ENCODE assay signal across 19 cellular contexts in genomic region chr3:36546196-36546595, GRCh38.
DNase-seq lines count a peak whose midpoint lies in the region; ATAC-seq and TF ChIP-seq lines count a peak whose summit lies in the region.
"Had no signal": no experiment of that assay in that cellular context is flagged by ENCODE, and none has a peak within 500 bp of the region (broad histone marks: within the 10 kb centered on the region; RNA-seq: fewer than 3 reads in every experiment).

No MANE protein-coding gene starts in this region.

- peaks cover 4 to 26% (median 20%) of the 10 kb centered on the region in 10 experiments; a peak in 16 of 20 replicates for H3K4me1 ChIP-seq in BLaER1 treated with 17β-estradiol and CSF1 and Interleukin-3, amounts not matched to agents 10 nM and 100 nM
- peaks cover 0 to 17% (median 11%) of the 10 kb centered on the region in 4 donors for H3K4me1 ChIP-seq in sigmoid colon

- no peak overlapping the region for H3K4me3 ChIP-seq in BLaER1 treated with 17β-estradiol and CSF1 and Interleukin-3, amounts not matched to agents 10 nM and 100 nM
- H3K4me3 ChIP-seq in Jurkat, Clone E6-1 (ENCODE audit: low read length) = no peak overlapping the region
- H3K4me3 ChIP-seq in choroid plexus epithelial cell (ENCODE audit: low read depth, low read length) = no peak overlapping the region
- H3K4me3 ChIP-seq in sigmoid colon = no peak overlapping the region

- 40 to 63% methylated on average over 6 of the region's 6 CpGs for WGBS in sigmoid colon, 2 donors

- TF ChIP-seq POLR2A in sigmoid colon (IDR thresholded peaks at IDR 0.05) = no peak

- no peak for TF ChIP-seq EP300 in sigmoid colon (IDR thresholded peaks at IDR 0.05)

- no peak for TF ChIP-seq CTCF in choroid plexus epithelial cell (conservative IDR thresholded peaks at IDR 0.05; ENCODE audit: low read depth, low read length)
- no peak for TF ChIP-seq CTCF in sigmoid colon (IDR thresholded peaks at IDR 0.05)

- H3K9me3 ChIP-seq in BLaER1 treated with 17β-estradiol and CSF1 and Interleukin-3, amounts not matched to agents 10 nM and 100 nM (replicated peaks in 1 of 11) = peaks cover 10 to 16% (median 13%) of the 10 kb centered on the region in 11 experiments; a peak in 16 of 22 replicates
- no peaks in the 10 kb centered on the region for H3K9me3 ChIP-seq in sigmoid colon

- intact Hi-C loops in sigmoid colon (cut with DNase I) = no loop called here

- no peaks in the 10 kb centered on the region for H3K27me3 ChIP-seq in BLaER1 treated with 17β-estradiol and CSF1 and Interleukin-3, amounts not matched to agents 10 nM and 100 nM
- no peaks in the 10 kb centered on the region for H3K27me3 ChIP-seq in sigmoid colon

- peak overlapping the region; percentile 3 to 73 (median 56); a peak in 19 of 22 replicates for H3K4me2 ChIP-seq in BLaER1 treated with 17β-estradiol and CSF1 and Interleukin-3, amounts not matched to agents 10 nM and 100 nM
- H3K4me2 ChIP-seq: SK-N-SH had no signal

- no peaks in the 10 kb centered on the region for H4K20me1 ChIP-seq in BLaER1 treated with 17β-estradiol and CSF1 and Interleukin-3, amounts not matched to agents 10 nM and 100 nM

- no peak for ATAC-seq in HG03460 (IDR thresholded peaks at IDR 0.05; ENCODE audit: unreplicated experiment)
- no peak for ATAC-seq in HG02678 (IDR thresholded peaks at IDR 0.05; ENCODE audit: unreplicated experiment)
- ATAC-seq: CD8-positive, alpha-beta T cell; Right ventricle myocardium inferior had no signal

- H3K27ac ChIP-seq in BLaER1 treated with 17β-estradiol and CSF1 and Interleukin-3, amounts not matched to agents 10 nM and 100 nM = peak overlapping the region in 4 of 11 experiments; percentile 18 to 50 (median 32); a peak in 5 of 22 replicates
- peak overlapping the region in 3 of 4 donors; percentile 26 to 69 (median 44) for H3K27ac ChIP-seq in sigmoid colon
- H3K27ac ChIP-seq: HL-60 had no signal

- peak overlapping the region in 1 of 11 experiments; percentile 46; a peak in 1 of 22 replicates for H3K9ac ChIP-seq in BLaER1 treated with 17β-estradiol and CSF1 and Interleukin-3, amounts not matched to agents 10 nM and 100 nM
- H3K9ac ChIP-seq: SK-N-SH had no signal

- H3K36me3 ChIP-seq in BLaER1 treated with 17β-estradiol and CSF1 and Interleukin-3, amounts not matched to agents 10 nM and 100 nM = no peaks in the 10 kb centered on the region
- no peaks in the 10 kb centered on the region for H3K36me3 ChIP-seq in sigmoid colon

- DNase-seq in Jurkat, Clone E6-1 (ENCODE audit: low read depth, low spot score) = peak; percentile 75
- peak; percentile 23 for DNase-seq in choroid plexus epithelial cell (ENCODE audit: low read depth)
- no peak for DNase-seq in sigmoid colon
- DNase-seq in kidney tubule cell (ENCODE audit: low spot score) = no peak
- no peak for DNase-seq in iPS-NIHi11 (ENCODE audit: low spot score)
- DNase-seq: CD8-positive, alpha-beta T cell; EL; HCEC 1CT; KBM-7; NCI-H1048; NCI-H187; NCI-H446 treated with DMSO at 0.1 percent for 48 hours; NCI-H748 treated with DMSO at 0.1 percent for 48 hours; SK-N-SH had no signal

Comparison
In these comparisons a context has a peak if more than half of its experiments do, and no peak if none do; other contexts are left out.
1. DNase-seq: peak in Jurkat, Clone E6-1 (single experiment) and choroid plexus epithelial cell (single experiment); none in sigmoid colon (single experiment), kidney tubule cell (single experiment) and iPS-NIHi11 (single experiment).